Comparison of ENCODE assay signal across 9 cellular contexts in the genomic region with DNA sequence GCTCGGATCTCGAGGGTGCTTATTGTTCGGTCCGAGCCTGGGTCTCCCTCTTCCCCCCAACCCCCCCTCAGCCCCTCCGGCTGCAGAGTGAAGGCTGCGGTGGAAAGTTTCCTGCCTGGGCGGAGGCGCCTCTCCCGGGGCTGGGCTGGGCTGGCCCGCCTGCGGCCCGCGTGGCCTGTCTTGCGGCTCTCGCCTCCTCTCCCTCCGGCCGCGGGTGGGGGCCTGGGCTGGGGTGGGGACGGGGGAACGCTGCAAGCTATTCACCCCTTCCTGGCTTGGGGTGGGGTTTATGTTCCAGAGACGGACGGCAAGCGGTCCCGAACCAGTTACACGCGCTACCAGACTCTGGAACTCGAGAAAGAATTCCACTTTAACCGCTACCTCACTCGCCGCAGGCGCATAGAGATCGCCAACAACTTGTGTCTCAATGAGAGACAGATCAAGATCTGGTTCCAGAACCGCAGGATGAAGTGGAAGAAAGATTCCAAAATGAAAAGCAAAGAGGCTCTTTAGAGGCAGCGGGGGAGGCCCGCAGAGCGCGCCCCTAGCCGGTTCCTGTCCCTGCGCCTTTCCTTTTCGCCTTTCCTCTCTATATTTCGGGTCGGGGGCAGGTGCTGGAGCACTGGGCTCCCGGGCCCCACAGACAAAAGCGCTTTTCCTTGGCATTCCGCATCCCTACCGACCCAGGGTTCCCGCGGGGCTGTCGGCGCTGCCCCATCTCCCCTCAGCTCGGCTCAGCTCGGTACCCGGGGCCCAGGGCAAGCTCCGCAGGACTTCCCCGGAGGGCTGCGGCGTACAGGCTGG. TPM values are rescaled to one million over a fixed set of nuclear protein-coding genes. Genes with fewer than 3 reads are reported as not detected.
DNase-seq lines count a peak whose midpoint lies in the region; FAIRE-seq and TF ChIP-seq lines count a peak whose summit lies in the region.
"Had no signal": no experiment of that assay in that cellular context is flagged by ENCODE, and none has a peak within 500 bp of the region (broad histone marks: within the 10 kb centered on the region; RNA-seq: fewer than 3 reads in every experiment).

No MANE protein-coding gene starts in this region.

- no peak for TF ChIP-seq POLR2A in H1 (IDR thresholded peaks at IDR 0.05; ENCODE audit: control extremely low read depth in 1 of 2, low read depth in 2 of 2, low read length in 2 of 2)

- H2BK20ac ChIP-seq in H1 (ENCODE audit: low read length): no peak overlapping the region

- H3K36me3 ChIP-seq in MM.1S (replicated peaks; ENCODE audit: insufficient read depth, low read length): no peaks in the 10 kb centered on the region
- H3K36me3 ChIP-seq in H1 (ENCODE audit: control insufficient read depth in 2 of 4, insufficient read depth in 4 of 4, low read length in 3 of 4): peaks cover 0 to 8% (median 0%) of the 10 kb centered on the region in 4 experiments; a peak in 1 of 8 replicates

- H3K27me3 ChIP-seq in MM.1S (replicated peaks; ENCODE audit: insufficient read depth, low read length): peaks cover 97% of the 10 kb centered on the region
- peaks cover 96 to 100% (median 98%) of the 10 kb centered on the region in 4 experiments for H3K27me3 ChIP-seq in H1 (replicated peaks in 1 of 4; ENCODE audit: control insufficient read depth in 3 of 4, extremely low read depth in 1 of 4, insufficient read depth in 3 of 4, low read length in 3 of 4)

- H3K18ac ChIP-seq in H1 (ENCODE audit: extremely low read depth, low read length): no peak overlapping the region

- H3K4me2 ChIP-seq in MM.1S (ENCODE audit: low read depth, low read length) (peak overlapping the region; percentile 33; the same call in 1 of the 2 replicates), H1 (ENCODE audit: insufficient read depth in 1 of 2, low read depth in 2 of 2, low read length in 2 of 2) (no peak overlapping the region; a peak in 1 of 4 replicates)

- DNase-seq in MM.1S (no peak), H1 (ENCODE audit: low read depth in 1 of 2, low spot score in 2 of 2) (no peak), GF-D8 (lab: John Stamatoyannopoulos, UW) (no peak), D721Med (ENCODE audit: insufficient read length, low spot score) (no peak), middle frontal gyrus (ENCODE audit: extremely low spot score, low spot score) (no peak)
- DNase-seq: effector CD8-positive, alpha-beta T cell had no signal

- no peaks in the 10 kb centered on the region for H4K20me1 ChIP-seq in MM.1S (ENCODE audit: insufficient read depth, low read length)
- H4K20me1 ChIP-seq in H1 (replicated peaks in 1 of 2; ENCODE audit: control insufficient read depth in 1 of 2, insufficient read depth in 2 of 2, low read length in 2 of 2): peaks cover 15 to 23% of the 10 kb centered on the region in 2 experiments

- TF ChIP-seq EP300 in H1 (IDR thresholded peaks at IDR 0.05; ENCODE audit: borderline replicate concordance in 1 of 2, low read depth in 2 of 2, low read length in 2 of 2): no peak

- H3K4me1 ChIP-seq in MM.1S (ENCODE audit: low read length): no peaks in the 10 kb centered on the region
- peaks cover 0 to 8% (median 2%) of the 10 kb centered on the region in 4 experiments; a peak in 4 of 7 replicates for H3K4me1 ChIP-seq in H1 (replicated peaks in 1 of 4; ENCODE audit: control insufficient read depth in 3 of 4, insufficient read depth in 4 of 4, low read length in 3 of 4)

- no peak overlapping the region for H2BK5ac ChIP-seq in H1 (ENCODE audit: low read depth, low read length)

- H4K91ac ChIP-seq in H1 (replicated peaks; ENCODE audit: insufficient read length, low read length): no peak overlapping the region

- H3K9me3 ChIP-seq in MM.1S (replicated peaks; ENCODE audit: insufficient read depth, low read length) (no peaks in the 10 kb centered on the region), H1 (ENCODE audit: insufficient read depth in 2 of 2, low read depth in 1 of 2, low read length in 1 of 2) (no peaks in the 10 kb centered on the region; a peak in 1 of 4 replicates)

- H2BK15ac ChIP-seq in H1 (ENCODE audit: low read length): no peak overlapping the region

- CTCF ChIA-PET in H1 (lab: Charles Lee; ENCODE audit: partially characterized antibody): interaction anchor here (1.0 to 20.0 kb wide), 13 partner anchors 11 to 181 kb away, joined by 3 to 339 read pairs (median 5); partner anchors contain the start of genes HOXC10, HOXC4 and SMUG1

- no peak overlapping the region for H2BK12ac ChIP-seq in H1 (ENCODE audit: low read depth, low read length)

- no peak overlapping the region for H3K4me3 ChIP-seq in MM.1S (ENCODE audit: low read length)
- no peak overlapping the region for H3K4me3 ChIP-seq in H1 (ENCODE audit: extremely low read depth in 1 of 4, insufficient read depth in 2 of 4, low read depth in 3 of 4, low read length in 4 of 4)
- peak overlapping the region in 6 of 7 experiments; percentile 22 to 36 (median 32) for H3K4me3 ChIP-seq in skin epidermis

- H2AFZ ChIP-seq in MM.1S (ENCODE audit: low read length) (no peak overlapping the region), H1 (ENCODE audit: low read length) (no peak overlapping the region)

- no peaks in the 10 kb centered on the region for H3K23me2 ChIP-seq in H1 (ENCODE audit: low read depth, low read length)

- H3K23ac ChIP-seq in H1 (ENCODE audit: insufficient read length): no peak overlapping the region

- no peak for FAIRE-seq in H1 (lab: Jason Lieb, UNC)
- no peak for FAIRE-seq in D721Med (lab: Jason Lieb, UNC)
- FAIRE-seq: GM19239 had no signal

- TF ChIP-seq CTCF in MM.1S (IDR thresholded peaks at IDR 0.05; ENCODE audit: low read length) (no peak), H1 (IDR thresholded peaks at IDR 0.05; ENCODE audit: control extremely low read depth in 1 of 3, insufficient read depth in 1 of 3, low read depth in 1 of 3, low read length in 3 of 3) (no peak), D721Med (IDR thresholded peaks at IDR 0.05; ENCODE audit: insufficient read depth, missing control alignments) (no peak)

- H3K56ac ChIP-seq in H1 (replicated peaks; ENCODE audit: insufficient read length, low read depth, low read length): no peak overlapping the region

- 10% methylated on average over 39 of the region's 57 CpGs; no CpG with 5 or more reads in 1 of the 2 experiments for WGBS in H1 (ENCODE audit: extremely low coverage in 1 of 2, insufficient coverage in 1 of 2, insufficient read length in 1 of 2, insufficient replicate concordance in 2 of 2, low coverage in 1 of 2, low lambda C conversion rate in 2 of 2, missing lambda C conversion rate in 1 of 2), 2 experiments

- H3K79me2 ChIP-seq in MM.1S (ENCODE audit: low read length) (no peaks in the 10 kb centered on the region), H1 (ENCODE audit: control insufficient read depth in 1 of 2, insufficient read depth in 2 of 2, low read length in 2 of 2) (no peaks in the 10 kb centered on the region)

- TF ChIP-seq RAD21 in H1 (IDR thresholded peaks at IDR 0.05 in 1 of 2, conservative IDR thresholded peaks at IDR 0.05 in 1 of 2; ENCODE audit: low read depth in 2 of 2, low read length in 2 of 2): no peak

- no peak overlapping the region for H3K4ac ChIP-seq in H1 (replicated peaks; ENCODE audit: insufficient read length, low read depth, low read length)

- H3K9ac ChIP-seq in MM.1S (ENCODE audit: low read length): no peak overlapping the region
- H3K9ac ChIP-seq in H1 (replicated peaks in 1 of 4; ENCODE audit: extremely low read depth in 1 of 4, low read depth in 3 of 4, low read length in 3 of 4): no peak overlapping the region

- no peak overlapping the region for H2BK120ac ChIP-seq in H1 (replicated peaks; ENCODE audit: low read depth, low read length)

- H3K27ac ChIP-seq in MM.1S (ENCODE audit: low read length) (no peak overlapping the region), H1 (ENCODE audit: low read depth, low read length) (no peak overlapping the region), skin epidermis (peak overlapping the region in 7 of 21 experiments; percentile 1 to 82 (median 55))

- H4K8ac ChIP-seq in H1 (ENCODE audit: extremely low read depth, insufficient read depth, low read length): no peak overlapping the region

- H3K14ac ChIP-seq in H1 (ENCODE audit: insufficient read length): no peak overlapping the region

- no peaks in the 10 kb centered on the region for H3F3A ChIP-seq in MM.1S (ENCODE audit: insufficient read depth, low read length)

- POLR2A ChIA-PET in H1 (lab: Charles Lee; ENCODE audit: partially characterized antibody): interaction anchor here (0.6 to 1.0 kb wide), 4 partner anchors 9 to 41 kb away, joined by 3 to 4 read pairs (median 3); no protein-coding TSS in a partner anchor

- no peak overlapping the region for H2AK5ac ChIP-seq in H1 (ENCODE audit: low read depth, low read length)

- H3K79me1 ChIP-seq in H1 (ENCODE audit: low read depth, low read length): no peaks in the 10 kb centered on the region

- H3K9me2 ChIP-seq in MM.1S (replicated peaks; ENCODE audit: insufficient read depth, low read length): no peaks in the 10 kb centered on the region

- no peak overlapping the region for H4K5ac ChIP-seq in H1 (ENCODE audit: insufficient read length, low read depth, low read length)

RNA-seq across cellular contexts. Expression of gene HOXC5, which starts 1.3 kb away (rescaled TPM):
- not detected in 2 replicates for total RNA-seq in H1 (2021; fragmentation: NEBNext Ultra II Directional; extraction: Animal tissue kit (Norgen Biotek cat#: 25700))
- not detected in 2 replicates for polyA plus RNA-seq in H1 (2011; rRNA removed)
- polyA plus RNA-seq in H1 (2011; cell fraction: cytosol; rRNA removed): not detected
- polyA plus RNA-seq in H1 (2011; cell fraction: nucleus; rRNA removed): not detected
- not detected in 4 replicates for polyA plus RNA-seq in H1 (2012, experiment 1 of 2)
- not detected for polyA plus RNA-seq in H1 (2012, experiment 2 of 2)
- not detected for polyA plus RNA-seq in H1 (2013, experiment 1 of 2)
- not detected for polyA plus RNA-seq in H1 (2013, experiment 2 of 2)
- not detected in 2 replicates for polyA minus RNA-seq in H1 (2011; rRNA and poly(A)+ RNA removed)
- not detected for polyA minus RNA-seq in H1 (2011; cell fraction: cytosol; rRNA and poly(A)+ RNA removed)
- not detected for polyA minus RNA-seq in H1 (2011; cell fraction: nucleus; rRNA and poly(A)+ RNA removed)
- total RNA-seq: T-helper 1 cell treated with Interleukin-12 subunit alpha and Interleukin-12 subunit beta and Interleukin-4 antibody, amounts not matched to agents 30 ng/mL and 1 ng/mL, for 36 hours had no signal

RNA-seq across cellular contexts. Expression of gene HOXC6, which starts 5.9 kb away (rescaled TPM):
- total RNA-seq in H1 (2021; fragmentation: NEBNext Ultra II Directional; extraction: Animal tissue kit (Norgen Biotek cat#: 25700)): not detected in 2 replicates
- not detected in 2 replicates for polyA plus RNA-seq in H1 (2011; rRNA removed)
- polyA plus RNA-seq in H1 (2011; cell fraction: cytosol; rRNA removed): not detected
- polyA plus RNA-seq in H1 (2011; cell fraction: nucleus; rRNA removed): not detected
- not detected in 4 replicates for polyA plus RNA-seq in H1 (2012, experiment 1 of 2)
- not detected for polyA plus RNA-seq in H1 (2012, experiment 2 of 2)
- polyA plus RNA-seq in H1 (2013, experiment 1 of 2): not detected
- not detected for polyA plus RNA-seq in H1 (2013, experiment 2 of 2)
- not detected in 2 replicates for polyA minus RNA-seq in H1 (2011; rRNA and poly(A)+ RNA removed)
- not detected for polyA minus RNA-seq in H1 (2011; cell fraction: cytosol; rRNA and poly(A)+ RNA removed)
- polyA minus RNA-seq in H1 (2011; cell fraction: nucleus; rRNA and poly(A)+ RNA removed): not detected
- total RNA-seq: T-helper 1 cell treated with Interleukin-12 subunit alpha and Interleukin-12 subunit beta and Interleukin-4 antibody, amounts not matched to agents 30 ng/mL and 1 ng/mL, for 36 hours had no signal

RNA-seq across cellular contexts. Expression of gene HOXC4, which starts 19.5 kb away (rescaled TPM):
- not detected in 2 replicates for total RNA-seq in H1 (2021; fragmentation: NEBNext Ultra II Directional; extraction: Animal tissue kit (Norgen Biotek cat#: 25700))
- polyA plus RNA-seq in H1 (2011; rRNA removed): not detected in 2 replicates
- not detected for polyA plus RNA-seq in H1 (2011; cell fraction: cytosol; rRNA removed)
- not detected for polyA plus RNA-seq in H1 (2011; cell fraction: nucleus; rRNA removed)
- polyA plus RNA-seq in H1 (2012, experiment 1 of 2): not detected in 4 replicates
- not detected for polyA plus RNA-seq in H1 (2012, experiment 2 of 2)
- polyA plus RNA-seq in H1 (2013, experiment 1 of 2): 0.02 TPM
- polyA plus RNA-seq in H1 (2013, experiment 2 of 2): 0.02 TPM
- polyA minus RNA-seq in H1 (2011; rRNA and poly(A)+ RNA removed): not detected in 2 replicates
- not detected for polyA minus RNA-seq in H1 (2011; cell fraction: cytosol; rRNA and poly(A)+ RNA removed)
- polyA minus RNA-seq in H1 (2011; cell fraction: nucleus; rRNA and poly(A)+ RNA removed): not detected

RNA-seq across cellular contexts. Expression of gene HOXC8, which starts 25.4 kb away (rescaled TPM):
- total RNA-seq in H1 (2021; fragmentation: NEBNext Ultra II Directional; extraction: Animal tissue kit (Norgen Biotek cat#: 25700)): not detected in 2 replicates
- polyA plus RNA-seq in H1 (2011; rRNA removed): not detected in 2 replicates
- polyA plus RNA-seq in H1 (2011; cell fraction: cytosol; rRNA removed): not detected
- polyA plus RNA-seq in H1 (2011; cell fraction: nucleus; rRNA removed): not detected
- polyA plus RNA-seq in H1 (2012, experiment 1 of 2): 0.09 TPM in 1 of 4 replicates, not detected in the others
- polyA plus RNA-seq in H1 (2012, experiment 2 of 2): not detected
- polyA plus RNA-seq in H1 (2013, experiment 1 of 2): not detected
- polyA plus RNA-seq in H1 (2013, experiment 2 of 2): not detected
- polyA minus RNA-seq in H1 (2011; rRNA and poly(A)+ RNA removed): not detected in 2 replicates
- not detected for polyA minus RNA-seq in H1 (2011; cell fraction: cytosol; rRNA and poly(A)+ RNA removed)
- polyA minus RNA-seq in H1 (2011; cell fraction: nucleus; rRNA and poly(A)+ RNA removed): not detected
- total RNA-seq: T-helper 1 cell treated with Interleukin-12 subunit alpha and Interleukin-12 subunit beta and Interleukin-4 antibody, amounts not matched to agents 30 ng/mL and 1 ng/mL, for 36 hours had no signal

RNA-seq across cellular contexts. Expression of gene HOXC9, which starts 34.2 kb away (rescaled TPM):
- not detected in 2 replicates for total RNA-seq in H1 (2021; fragmentation: NEBNext Ultra II Directional; extraction: Animal tissue kit (Norgen Biotek cat#: 25700))
- polyA plus RNA-seq in H1 (2011; rRNA removed): not detected in 2 replicates
- not detected for polyA plus RNA-seq in H1 (2011; cell fraction: cytosol; rRNA removed)
- not detected for polyA plus RNA-seq in H1 (2011; cell fraction: nucleus; rRNA removed)
- polyA plus RNA-seq in H1 (2012, experiment 1 of 2): not detected in 4 replicates
- not detected for polyA plus RNA-seq in H1 (2012, experiment 2 of 2)
- not detected for polyA plus RNA-seq in H1 (2013, experiment 1 of 2)
- not detected for polyA plus RNA-seq in H1 (2013, experiment 2 of 2)
- not detected in 2 replicates for polyA minus RNA-seq in H1 (2011; rRNA and poly(A)+ RNA removed)
- polyA minus RNA-seq in H1 (2011; cell fraction: cytosol; rRNA and poly(A)+ RNA removed): not detected
- not detected for polyA minus RNA-seq in H1 (2011; cell fraction: nucleus; rRNA and poly(A)+ RNA removed)
- total RNA-seq: T-helper 1 cell treated with Interleukin-12 subunit alpha and Interleukin-12 subunit beta and Interleukin-4 antibody, amounts not matched to agents 30 ng/mL and 1 ng/mL, for 36 hours had no signal

Comparison
In these comparisons a context has a peak if more than half of its experiments do, and no peak if none do; other contexts are left out.
1. H3K4me3 ChIP-seq: peak in skin epidermis (6 of 7); none in MM.1S (single experiment) and H1 (0 of 4).